In genomic region chrX:43969504-43970501, GRCh38 we compare ENCODE assay signal across 1 cellular context.
TF ChIP-seq lines count a peak whose summit lies in the region.

No MANE protein-coding gene starts in this region.

TF ChIP-seq in HepG2, 621 proteins besides CTCF, POLR2A, EP300 and RAD21:
- TF ChIP-seq FOXO4 (CRISPR knock-in tag; conservative IDR thresholded peaks at IDR 0.05) (no peak), ZNF20 (CRISPR knock-in tag; IDR thresholded peaks at IDR 0.05) (no peak)
